22 cellular contexts compared by ENCODE assay signal in genomic region chr14:50345891-50346422, GRCh38. TPM values are rescaled to one million over a fixed set of nuclear protein-coding genes. Genes with fewer than 3 reads are reported as not detected.
DNase-seq lines count a peak whose midpoint lies in the region; TF ChIP-seq lines count a peak whose summit lies in the region.
"Had no signal": no experiment of that assay in that cellular context is flagged by ENCODE, and none has a peak within 500 bp of the region (broad histone marks: within the 10 kb centered on the region; RNA-seq: fewer than 3 reads in every experiment).

No MANE protein-coding gene starts in this region.

- H3K36me3 Mint-ChIP-seq in endothelial cell (ENCODE audit: low read depth, unreplicated experiment) (no peaks in the 10 kb centered on the region), osteocyte (ENCODE audit: unreplicated experiment) (no peaks in the 10 kb centered on the region)
- peaks cover 7% of the 10 kb centered on the region for H3K36me3 Mint-ChIP-seq in activated CD4-positive, alpha-beta T cell treated with anti-CD3 and anti-CD28 coated beads, Interleukin-2, amount 10 ng/mL, durations not matched to agents 24 days and 14 days (ENCODE audit: low read depth)

- H3K27ac Mint-ChIP-seq in endothelial cell (ENCODE audit: unreplicated experiment) = peak overlapping the region; percentile 95
- peak overlapping the region; percentile 92 for H3K27ac Mint-ChIP-seq in osteocyte (ENCODE audit: unreplicated experiment)
- no peak overlapping the region for H3K27ac Mint-ChIP-seq in activated CD4-positive, alpha-beta T cell treated with anti-CD3 and anti-CD28 coated beads, Interleukin-2, amount 10 ng/mL, durations not matched to agents 24 days and 14 days

- no peaks in the 10 kb centered on the region for H3K27me3 ChIP-seq in uterus
- H3K27me3 ChIP-seq: colonic mucosa, left lung, right atrium auricular region had no signal

- no peak for TF ChIP-seq CTCF in endothelial cell (IDR thresholded peaks at IDR 0.05; ENCODE audit: unreplicated experiment)
- no peak for TF ChIP-seq CTCF in osteocyte (IDR thresholded peaks at IDR 0.05)
- TF ChIP-seq CTCF in uterus (IDR thresholded peaks at IDR 0.05) = no peak

- DNase-seq in endothelial cell (ENCODE audit: low spot score) (no peak), osteocyte (ENCODE audit: extremely low spot score, unreplicated experiment) (no peak), uterus (no peak)
- no peak for DNase-seq in activated CD4-positive, alpha-beta T cell treated with anti-CD3 and anti-CD28 coated beads, Interleukin-2, amount 50 U/mL, for 1 hour
- DNase-seq in activated effector memory CD4-positive, alpha-beta T cell treated with Interleukin-2 at 50 U/mL for 16 hours = no peak
- no peak for DNase-seq in activated CD4-positive, alpha-beta T cell treated with anti-CD3 and anti-CD28 coated beads, Interleukin-2, amount 10 ng/mL, durations not matched to agents 24 days and 14 days
- DNase-seq: activated naive CD4-positive, alpha-beta T cell treated with anti-CD3 and anti-CD28 coated beads, Interleukin-2, amount 50 U/mL, for 16 hours; activated T-cell treated with anti-CD3 and anti-CD28 coated beads, Interleukin-2, amount 50 U/mL, for 48 hours; AML-193; aorta; colonic mucosa; COR-L47; left lung; NCI-H1436; NCI-H524 treated with DMSO at 0.1 percent for 48 hours; RPMI8226; T1000 had no signal

- H3K4me3 Mint-ChIP-seq in endothelial cell (ENCODE audit: unreplicated experiment) = peak overlapping the region; percentile 50
- no peak overlapping the region for H3K4me3 Mint-ChIP-seq in osteocyte (ENCODE audit: unreplicated experiment)
- no peak overlapping the region for H3K4me3 Mint-ChIP-seq in activated CD4-positive, alpha-beta T cell treated with anti-CD3 and anti-CD28 coated beads, Interleukin-2, amount 10 ng/mL, durations not matched to agents 24 days and 14 days
- H3K4me3 Mint-ChIP-seq: IgD-negative memory B cell had no signal

- H3K36me3 ChIP-seq in uterus = no peaks in the 10 kb centered on the region
- H3K36me3 ChIP-seq: colonic mucosa, right atrium auricular region, thoracic aorta had no signal

- H3K9me3 ChIP-seq in uterus = no peaks in the 10 kb centered on the region
- H3K9me3 ChIP-seq: colonic mucosa, left lung, right atrium auricular region, thoracic aorta had no signal

- intact Hi-C loops in uterus (cut with DNase I; ENCODE audit: low total_unique reads) = loop anchor here (10.0 kb wide), 1 partner anchor 49 kb away; the partner anchor contains the start of gene CDKL1
- intact Hi-C loops in activated CD4-positive, alpha-beta T cell treated with anti-CD3 and anti-CD28 coated beads, Interleukin-2, amount 10 ng/mL, durations not matched to agents 24 days and 14 days (cut with micrococcal nuclease) = no loop called here

- H3K4me1 ChIP-seq in uterus = peaks cover 9 to 25% of the 10 kb centered on the region in 2 donors

- H3K27me3 Mint-ChIP-seq in endothelial cell (ENCODE audit: unreplicated experiment) = peaks cover 4% of the 10 kb centered on the region
- no peaks in the 10 kb centered on the region for H3K27me3 Mint-ChIP-seq in osteocyte (ENCODE audit: unreplicated experiment)
- peaks cover 22% of the 10 kb centered on the region for H3K27me3 Mint-ChIP-seq in activated CD4-positive, alpha-beta T cell treated with anti-CD3 and anti-CD28 coated beads, Interleukin-2, amount 10 ng/mL, durations not matched to agents 24 days and 14 days
- H3K27me3 Mint-ChIP-seq: IgD-negative memory B cell had no signal

- H3K4me1 Mint-ChIP-seq in endothelial cell (ENCODE audit: unreplicated experiment) (peaks cover 62% of the 10 kb centered on the region), osteocyte (ENCODE audit: unreplicated experiment) (peaks cover 68% of the 10 kb centered on the region)
- H3K4me1 Mint-ChIP-seq in activated CD4-positive, alpha-beta T cell treated with anti-CD3 and anti-CD28 coated beads, Interleukin-2, amount 10 ng/mL, durations not matched to agents 24 days and 14 days = peaks cover 26% of the 10 kb centered on the region

- no peak overlapping the region for H3K4me3 ChIP-seq in uterus
- H3K4me3 ChIP-seq: colonic mucosa, left lung, right atrium auricular region, thoracic aorta had no signal

- H3K27ac ChIP-seq in angular gyrus (ENCODE audit: low read depth, low read length) (peak overlapping the region; percentile 50), uterus (peak overlapping the region; percentile 64 to 96)
- H3K27ac ChIP-seq: colonic mucosa, HL-60, right atrium auricular region, thoracic aorta had no signal

- H3K9me3 Mint-ChIP-seq in endothelial cell (ENCODE audit: unreplicated experiment) (no peaks in the 10 kb centered on the region), osteocyte (ENCODE audit: unreplicated experiment) (no peaks in the 10 kb centered on the region)
- no peaks in the 10 kb centered on the region for H3K9me3 Mint-ChIP-seq in activated CD4-positive, alpha-beta T cell treated with anti-CD3 and anti-CD28 coated beads, Interleukin-2, amount 10 ng/mL, durations not matched to agents 24 days and 14 days
- H3K9me3 Mint-ChIP-seq: IgD-negative memory B cell had no signal

- TF ChIP-seq POLR2A in uterus (IDR thresholded peaks at IDR 0.05) = no peak

RNA-seq across cellular contexts. Expression of gene DMAC2L, which starts 33.8 kb away (rescaled TPM):
- total RNA-seq in endothelial cell (ENCODE audit: unreplicated experiment) (14.1 TPM), osteocyte (17.7 and 21.7 TPM in 2 replicates), uterus (10 to 100 TPM; 13.1 to 48.4 (median 20.4) TPM)
- 16.3 and 18.8 TPM in 2 replicates for total RNA-seq in activated CD4-positive, alpha-beta T cell treated with anti-CD3 and anti-CD28 coated beads, Interleukin-2, amount 10 ng/mL, durations not matched to agents 24 days and 14 days

RNA-seq across cellular contexts. Expression of gene L2HGDH, which starts 33.9 kb away (rescaled TPM):
- total RNA-seq in endothelial cell (ENCODE audit: unreplicated experiment) (7.6 TPM), osteocyte (4.2 and 6.5 TPM in 2 replicates), uterus (1 to 10 TPM in 3 of 4 donors, under 1 TPM in 1; 0.29 to 7.9 (median 2.5) TPM)
- 16.8 and 18.0 TPM in 2 replicates for total RNA-seq in activated CD4-positive, alpha-beta T cell treated with anti-CD3 and anti-CD28 coated beads, Interleukin-2, amount 10 ng/mL, durations not matched to agents 24 days and 14 days

RNA-seq across cellular contexts. Expression of gene CDKL1, which starts 50.7 kb away (rescaled TPM):
- total RNA-seq in endothelial cell (ENCODE audit: unreplicated experiment) = 19.0 TPM
- 9.0 and 9.8 TPM in 2 replicates for total RNA-seq in osteocyte
- total RNA-seq in uterus = 10 to 100 TPM in 3 of 4 donors, 1 to 10 TPM in 1; 6.8 to 38.1 (median 20.1) TPM
- 4.8 and 5.7 TPM in 2 replicates for total RNA-seq in activated CD4-positive, alpha-beta T cell treated with anti-CD3 and anti-CD28 coated beads, Interleukin-2, amount 10 ng/mL, durations not matched to agents 24 days and 14 days
